In the genomic region with DNA sequence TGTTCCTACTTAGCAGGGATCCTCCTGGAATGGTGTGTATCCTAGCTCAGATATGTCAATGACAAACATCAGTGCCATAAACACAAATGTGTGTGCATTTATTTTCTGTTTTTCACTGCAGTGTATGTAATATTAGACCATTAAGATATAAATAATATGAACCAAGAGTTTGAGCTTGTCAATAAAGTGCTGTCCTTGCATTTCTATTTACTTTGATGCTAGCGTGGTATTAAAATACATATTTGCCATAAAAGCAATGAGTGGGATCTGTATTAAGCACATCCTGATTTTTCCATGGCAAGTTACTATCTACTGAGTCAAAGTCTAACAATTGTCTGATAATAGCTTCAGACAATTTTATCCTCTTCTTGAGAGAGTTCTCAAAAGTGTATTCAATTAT, we compare ENCODE assay signal across 28 cellular contexts.
"Had no signal": no experiment of that assay in that cellular context is flagged by ENCODE, and none has a peak within 500 bp of the region (broad histone marks: within the 10 kb centered on the region; RNA-seq: fewer than 3 reads in every experiment).

No MANE protein-coding gene starts in this region.

- H3K4me1 ChIP-seq: stomach, suprapubic skin, testis, thyroid gland, tibial nerve, transverse colon, upper lobe of left lung, upper lobe of right lung, uterus, vagina had no signal

- H3K27me3 Mint-ChIP-seq: type B pancreatic cell had no signal

- ATAC-seq: stimulated activated effector memory CD8-positive, alpha-beta T cell treated with anti-CD3 and anti-CD28 coated beads, Interleukin-12 subunit alpha, Interleukin-12 subunit beta, amount 100 ng/mL, for 72 hours; stimulated activated memory B cell treated with anti-CD40 and anti-IgM and Interleukin-4, amounts not matched to agents 10 μg/mL and 1 μg/mL and 100 μg/mL, for 72 hours; stimulated activated naive B cell treated with anti-CD40 and anti-IgM and Interleukin-4, amounts not matched to agents 10 μg/mL and 1 μg/mL and 100 μg/mL, for 72 hours; stimulated activated naive CD8-positive, alpha-beta T cell treated with anti-CD3 and anti-CD28 coated beads, Interleukin-15, amount 100 ng/mL, for 72 hours; stimulated activated naive CD8-positive, alpha-beta T cell treated with anti-CD3 and anti-CD28 coated beads, Interleukin-15, Interleukin-2, amounts not matched to agents 100 U/mL and 50 U/mL, for 24 hours; upper lobe of right lung had no signal

- H3K4me1 Mint-ChIP-seq: stimulated activated effector memory CD8-positive, alpha-beta T cell treated with anti-CD3 and anti-CD28 coated beads, Interleukin-12 subunit alpha, Interleukin-12 subunit beta, amount 100 ng/mL, for 72 hours; stimulated activated memory B cell treated with anti-CD40 and anti-IgM and Interleukin-4, amounts not matched to agents 10 μg/mL and 1 μg/mL and 100 μg/mL, for 72 hours; stimulated activated naive B cell treated with anti-CD40 and anti-IgM and Interleukin-4, amounts not matched to agents 10 μg/mL and 1 μg/mL and 100 μg/mL, for 72 hours; stimulated activated naive CD8-positive, alpha-beta T cell treated with anti-CD3 and anti-CD28 coated beads, Interleukin-15, amount 100 ng/mL, for 72 hours had no signal

- H3K4me3 ChIP-seq: stomach, suprapubic skin, testis, thoracic aorta, thyroid gland, tibial nerve, transverse colon, upper lobe of left lung, upper lobe of right lung, uterus, vagina had no signal

- H3K9me3 ChIP-seq: testis, thoracic aorta, thyroid gland, upper lobe of right lung, uterus, vagina had no signal

- H3K27ac Mint-ChIP-seq: stimulated activated effector memory CD8-positive, alpha-beta T cell treated with anti-CD3 and anti-CD28 coated beads, Interleukin-12 subunit alpha, Interleukin-12 subunit beta, amount 100 ng/mL, for 72 hours; stimulated activated memory B cell treated with anti-CD40 and anti-IgM and Interleukin-4, amounts not matched to agents 10 μg/mL and 1 μg/mL and 100 μg/mL, for 72 hours; stimulated activated naive B cell treated with anti-CD40 and anti-IgM and Interleukin-4, amounts not matched to agents 10 μg/mL and 1 μg/mL and 100 μg/mL, for 72 hours; stimulated activated naive CD8-positive, alpha-beta T cell treated with anti-CD3 and anti-CD28 coated beads, Interleukin-15, amount 100 ng/mL, for 72 hours; stimulated activated naive CD8-positive, alpha-beta T cell treated with anti-CD3 and anti-CD28 coated beads, Interleukin-15, Interleukin-2, amounts not matched to agents 100 ng/mL and 50 ng/mL, for 24 hours; type B pancreatic cell had no signal

- DNase-seq: stimulated activated CD4-positive, alpha-beta T cell treated with anti-CD3 and anti-CD28 coated beads, Interleukin-2, amount 100 ng/mL, for 48 hours; stimulated activated CD4-positive, alpha-beta T cell treated with anti-CD3 and anti-CD28 coated beads, Interleukin-4, amount 100 ng/mL, for 1 hour; stimulated activated CD4-positive, alpha-beta T cell treated with anti-CD3 and anti-CD28 coated beads, Interleukin-4, amount 100 ng/mL, for 24 hours; stimulated activated CD4-positive, alpha-beta T cell treated with anti-CD3 and anti-CD28 coated beads, Interleukin-4, amount 100 ng/mL, for 4 hours; stimulated activated CD8-positive, alpha-beta memory T cell treated with anti-CD3 and anti-CD28 coated beads, Interleukin-4, amount 100 ng/mL, for 48 hours; stimulated activated naive B cell treated with anti-CD40 and anti-IgM and Interleukin-4, amounts not matched to agents 10 μg/mL and 1 μg/mL and 100 μg/mL, for 72 hours; stimulated activated naive CD4-positive, alpha-beta T cell; stimulated activated naive CD4-positive, alpha-beta T cell treated with Interleukin-2 at 50 U/mL for 16 hours; stimulated activated naive CD8-positive, alpha-beta T cell treated with anti-CD3 and anti-CD28 coated beads, Interleukin-15, amount 100 ng/mL, for 72 hours; stimulated activated naive CD8-positive, alpha-beta T cell treated with anti-CD3 and anti-CD28 coated beads, Interleukin-15, Interleukin-2, amounts not matched to agents 100 U/mL and 50 U/mL, for 24 hours; stomach; substantia nigra; testis; thyroid gland; transverse colon; trophoblast cell; upper lobe of right lung; uterus had no signal

- H3K27me3 ChIP-seq: stomach, suprapubic skin, testis, thyroid gland, tibial nerve, transverse colon, upper lobe of left lung, upper lobe of right lung, uterus, vagina had no signal

- H3K36me3 Mint-ChIP-seq: stimulated activated effector memory CD8-positive, alpha-beta T cell treated with anti-CD3 and anti-CD28 coated beads, Interleukin-12 subunit alpha, Interleukin-12 subunit beta, amount 100 ng/mL, for 72 hours; stimulated activated memory B cell treated with anti-CD40 and anti-IgM and Interleukin-4, amounts not matched to agents 10 μg/mL and 1 μg/mL and 100 μg/mL, for 72 hours; stimulated activated naive B cell treated with anti-CD40 and anti-IgM and Interleukin-4, amounts not matched to agents 10 μg/mL and 1 μg/mL and 100 μg/mL, for 72 hours; type B pancreatic cell had no signal

- H3K36me3 ChIP-seq: stomach, suprapubic skin, thoracic aorta, thyroid gland, tibial nerve, transverse colon, upper lobe of left lung, upper lobe of right lung, uterus, vagina had no signal

- H3K9me3 Mint-ChIP-seq: stimulated activated naive CD8-positive, alpha-beta T cell treated with anti-CD3 and anti-CD28 coated beads, Interleukin-15, amount 100 ng/mL, for 72 hours had no signal

- H3K4me3 Mint-ChIP-seq: stimulated activated effector memory CD8-positive, alpha-beta T cell treated with anti-CD3 and anti-CD28 coated beads, Interleukin-12 subunit alpha, Interleukin-12 subunit beta, amount 100 ng/mL, for 72 hours; stimulated activated memory B cell treated with anti-CD40 and anti-IgM and Interleukin-4, amounts not matched to agents 10 μg/mL and 1 μg/mL and 100 μg/mL, for 72 hours; stimulated activated naive B cell treated with anti-CD40 and anti-IgM and Interleukin-4, amounts not matched to agents 10 μg/mL and 1 μg/mL and 100 μg/mL, for 72 hours; stimulated activated naive CD8-positive, alpha-beta T cell treated with anti-CD3 and anti-CD28 coated beads, Interleukin-15, amount 100 ng/mL, for 72 hours; stimulated activated naive CD8-positive, alpha-beta T cell treated with anti-CD3 and anti-CD28 coated beads, Interleukin-15, Interleukin-2, amounts not matched to agents 100 ng/mL and 50 ng/mL, for 24 hours; type B pancreatic cell had no signal

- H3K27ac ChIP-seq: stomach, suprapubic skin, testis, thoracic aorta, thyroid gland, tibial nerve, transverse colon, upper lobe of left lung, upper lobe of right lung, uterus, vagina had no signal

- FAIRE-seq: urothelium cell line had no signal
